In genomic region chr6:146912730-146913680, GRCh38 we compare ENCODE assay signal across 1 cellular context.
TF ChIP-seq lines count a peak whose summit lies in the region.

No MANE protein-coding gene starts in this region.

TF ChIP-seq in K562, 482 proteins besides CTCF, POLR2A, EP300 and RAD21 (continued from another document and continues in another):
- TF ChIP-seq DEAF1 (CRISPR knock-in tag; IDR thresholded peaks at IDR 0.05): peak; percentile 13; the same call in 1 of the 2 replicates
- TF ChIP-seq ZNF511 (CRISPR knock-in tag; IDR thresholded peaks at IDR 0.05): no peak
- no peak for TF ChIP-seq SRSF1 (IDR thresholded peaks at IDR 0.05; ENCODE audit: low read depth, low read length)
- TF ChIP-seq CREB3 (tag; conservative IDR thresholded peaks at IDR 0.05; ENCODE audit: low read depth): peak; percentile 25; the same call in 1 of the 2 replicates
- no peak for TF ChIP-seq HNRNPH1 (optimal IDR thresholded peaks at IDR 0.05; ENCODE audit: low read depth, low read length)
- TF ChIP-seq POLR3A (IDR thresholded peaks at IDR 0.05; ENCODE audit: borderline replicate concordance, extremely low read depth, insufficient read depth, insufficient read length): no peak
- TF ChIP-seq JUN (IDR thresholded peaks at IDR 0.05; ENCODE audit: borderline replicate concordance, low read depth, low read length): 0 out of 2 replicates have a peak, but pooled peaks have one; percentile 9
- no peak for TF ChIP-seq JUN (CRISPR knock-in tag; IDR thresholded peaks at IDR 0.05; ENCODE audit: borderline replicate concordance)
- TF ChIP-seq ZFX (CRISPR knock-in tag; IDR thresholded peaks at IDR 0.05): no peak
- 0 out of 2 replicates have a peak, but pooled peaks have one; percentile 39 for TF ChIP-seq ELF1 (tag; IDR thresholded peaks at IDR 0.05)
- no peak for TF ChIP-seq SIRT6 (IDR thresholded peaks at IDR 0.05; ENCODE audit: low read depth, low read length)
- TF ChIP-seq HDGF (IDR thresholded peaks at IDR 0.05): 0 out of 2 replicates have a peak, but pooled peaks have one; percentile 66
- TF ChIP-seq ELK1 (CRISPR knock-in tag; IDR thresholded peaks at IDR 0.05): no peak
- TF ChIP-seq CXXC5 (CRISPR knock-in tag; IDR thresholded peaks at IDR 0.05): peak; percentile 42; the same call in 1 of the 2 replicates
- peak; percentile 35; the same call in 1 of the 2 replicates for TF ChIP-seq HMBOX1 (IDR thresholded peaks at IDR 0.05)
- TF ChIP-seq CTBP1 (IDR thresholded peaks at IDR 0.05; ENCODE audit: borderline replicate concordance): no peak
- TF ChIP-seq SETDB1 (IDR thresholded peaks at IDR 0.05; ENCODE audit: low read length): no peak
- TF ChIP-seq ZBTB40 (IDR thresholded peaks at IDR 0.05): peak; percentile 24; the same call in 1 of the 2 replicates
- no peak for TF ChIP-seq ZBTB40 (CRISPR knock-in tag; IDR thresholded peaks at IDR 0.05)
- no peak for TF ChIP-seq RBBP5 (IDR thresholded peaks at IDR 0.05; ENCODE audit: borderline replicate concordance, insufficient read depth, low read length, poor library complexity, severe bottlenecking)
- no peak for TF ChIP-seq BRCA1 (IDR thresholded peaks at IDR 0.05)
- TF ChIP-seq BRCA1 (CRISPR knock-in tag; IDR thresholded peaks at IDR 0.05): no peak
- TF ChIP-seq ZNF644 (tag; IDR thresholded peaks at IDR 0.05; ENCODE audit: low read depth): peak; percentile 54; the same call in 1 of the 2 replicates
- no peak for TF ChIP-seq TBL1XR1 (IDR thresholded peaks at IDR 0.05; ENCODE audit: low read length in 2 of 2)
- no peak for TF ChIP-seq NFATC3 (IDR thresholded peaks at IDR 0.05)
- no peak for TF ChIP-seq BHLHE40 (IDR thresholded peaks at IDR 0.05; ENCODE audit: low read length)
- no peak for TF ChIP-seq ZNF778 (CRISPR knock-in tag; IDR thresholded peaks at IDR 0.05)
- TF ChIP-seq ZNF766 (CRISPR knock-in tag; conservative IDR thresholded peaks at IDR 0.05): peak; percentile 59
- no peak for TF ChIP-seq SIN3B (IDR thresholded peaks at IDR 0.05; ENCODE audit: low read depth)
- 0 out of 2 replicates have a peak, but pooled peaks have one; percentile 25 for TF ChIP-seq MTA1 (IDR thresholded peaks at IDR 0.05; ENCODE audit: borderline replicate concordance)
- TF ChIP-seq SMAD3 (CRISPR knock-in tag; conservative IDR thresholded peaks at IDR 0.05): 0 out of 2 replicates have a peak, but pooled peaks have one; percentile 2
- no peak for TF ChIP-seq ATF2 (CRISPR knock-in tag; IDR thresholded peaks at IDR 0.05)
- TF ChIP-seq ZNF584 (CRISPR knock-in tag; IDR thresholded peaks at IDR 0.05; ENCODE audit: low read depth): peak; percentile 79; the same call in 1 of the 2 replicates
- TF ChIP-seq TRIM28 (IDR thresholded peaks at IDR 0.05): no peak; the same call in 1 of the 2 replicates
- TF ChIP-seq HIVEP1 (CRISPR knock-in tag; IDR thresholded peaks at IDR 0.05): no peak
- TF ChIP-seq FOXA1 (IDR thresholded peaks at IDR 0.05; ENCODE audit: borderline replicate concordance): no peak
- no peak for TF ChIP-seq ZNF444 (CRISPR knock-in tag; IDR thresholded peaks at IDR 0.05)
- 0 out of 2 replicates have a peak, but pooled peaks have one; percentile 8 for TF ChIP-seq ARID1B (IDR thresholded peaks at IDR 0.05)
- TF ChIP-seq IRF1 (CRISPR knock-in tag; IDR thresholded peaks at IDR 0.05; ENCODE audit: borderline replicate concordance): no peak
- 0 out of 2 replicates have a peak, but pooled peaks have one; percentile 12 for TF ChIP-seq ETV1 (tag; conservative IDR thresholded peaks at IDR 0.05; ENCODE audit: low read depth)
- TF ChIP-seq ZNF639 (CRISPR knock-in tag; conservative IDR thresholded peaks at IDR 0.05 in 1 of 2, IDR thresholded peaks at IDR 0.05 in 1 of 2): peak in 1 of 2 experiments; percentile 44; a peak in 1 of 4 replicates
- TF ChIP-seq ZEB2 (IDR thresholded peaks at IDR 0.05): 0 out of 2 replicates have a peak, but pooled peaks have one; percentile 37
- no peak for TF ChIP-seq ZNF436 (CRISPR knock-in tag; IDR thresholded peaks at IDR 0.05)
- TF ChIP-seq NFIX (CRISPR knock-in tag; IDR thresholded peaks at IDR 0.05; ENCODE audit: low read depth): no peak
- 0 out of 2 replicates have a peak, but pooled peaks have one; percentile 34 for TF ChIP-seq KLF6 (CRISPR knock-in tag; IDR thresholded peaks at IDR 0.05; ENCODE audit: borderline replicate concordance)
- TF ChIP-seq KAT8 (IDR thresholded peaks at IDR 0.05; ENCODE audit: low read depth): no peak
- TF ChIP-seq HDAC3 (IDR thresholded peaks at IDR 0.05; ENCODE audit: borderline replicate concordance, partially characterized antibody): peak; percentile 10
- TF ChIP-seq DPF2 (IDR thresholded peaks at IDR 0.05): no peak
- no peak for TF ChIP-seq ATF7 (IDR thresholded peaks at IDR 0.05)
